8 cellular contexts compared by ENCODE assay signal in the genomic region with DNA sequence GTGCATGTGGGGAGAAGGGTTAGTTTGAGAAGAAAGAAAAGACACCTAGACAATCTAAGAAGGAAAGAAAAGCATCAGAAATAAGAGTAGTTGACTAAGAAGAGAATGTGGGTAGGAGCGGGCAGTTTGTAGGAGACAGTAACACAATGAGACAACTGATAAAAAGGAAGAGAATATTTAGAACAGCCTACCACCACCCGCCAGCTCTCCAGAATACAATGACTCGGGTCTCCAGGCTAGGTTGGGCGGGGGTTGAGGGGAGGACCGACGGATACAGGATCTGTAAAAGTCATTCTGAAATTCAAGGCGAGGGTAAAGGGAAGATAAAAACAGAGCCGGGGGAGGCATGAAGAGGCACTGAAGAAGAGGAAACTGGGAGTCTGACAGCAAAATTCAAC. TPM values are rescaled to one million over a fixed set of nuclear protein-coding genes. Genes with fewer than 3 reads are reported as not detected.
A peak's percentile ranks its signal among the peaks of the same experiment; 100 is the strongest.
DNase-seq lines count a peak whose midpoint lies in the region; ATAC-seq and TF ChIP-seq lines count a peak whose summit lies in the region.

No MANE protein-coding gene starts in this region.

- no peaks in the 10 kb centered on the region for H3K27me3 ChIP-seq in rectal smooth muscle tissue (ENCODE audit: control insufficient read depth, insufficient read depth, low read length)

- peak overlapping the region; percentile 98 for H3K4me3 Mint-ChIP-seq in activated CD4-positive, alpha-beta T cell treated with anti-CD3 and anti-CD28 coated beads, Interleukin-2, amount 10 ng/mL, durations not matched to agents 24 days and 14 days
- peak overlapping the region; percentile 94 for H3K4me3 Mint-ChIP-seq in glutamatergic neuron (ENCODE audit: unreplicated experiment)

- intact Hi-C loops in activated CD4-positive, alpha-beta T cell treated with anti-CD3 and anti-CD28 coated beads, Interleukin-2, amount 10 ng/mL, durations not matched to agents 24 days and 14 days (cut with micrococcal nuclease) = loop anchor here (2.0 kb wide), 2 partner anchors 22 to 24 kb away; a partner anchor contains a TSS

- peak overlapping the region; percentile 97 for H3K9ac ChIP-seq in rectal smooth muscle tissue (ENCODE audit: low read length)

- H3K4me1 ChIP-seq in rectal smooth muscle tissue (ENCODE audit: control insufficient read depth, insufficient read depth, low read length) = peaks cover 9% of the 10 kb centered on the region

- H3K4me3 ChIP-seq in rectal smooth muscle tissue (ENCODE audit: low read length) = peak overlapping the region; percentile 89

- peaks cover 14% of the 10 kb centered on the region for H3K36me3 Mint-ChIP-seq in activated CD4-positive, alpha-beta T cell treated with anti-CD3 and anti-CD28 coated beads, Interleukin-2, amount 10 ng/mL, durations not matched to agents 24 days and 14 days (ENCODE audit: low read depth)
- H3K36me3 Mint-ChIP-seq in glutamatergic neuron (ENCODE audit: unreplicated experiment) = no peaks in the 10 kb centered on the region

- H3K27me3 Mint-ChIP-seq in activated CD4-positive, alpha-beta T cell treated with anti-CD3 and anti-CD28 coated beads, Interleukin-2, amount 10 ng/mL, durations not matched to agents 24 days and 14 days = no peaks in the 10 kb centered on the region
- H3K27me3 Mint-ChIP-seq in glutamatergic neuron (ENCODE audit: unreplicated experiment) = peaks cover 7% of the 10 kb centered on the region

- no peaks in the 10 kb centered on the region for H3K9me3 Mint-ChIP-seq in activated CD4-positive, alpha-beta T cell treated with anti-CD3 and anti-CD28 coated beads, Interleukin-2, amount 10 ng/mL, durations not matched to agents 24 days and 14 days
- H3K9me3 Mint-ChIP-seq in glutamatergic neuron (ENCODE audit: unreplicated experiment) = peaks cover 10% of the 10 kb centered on the region

- no peak for TF ChIP-seq CTCF in glutamatergic neuron (IDR thresholded peaks at IDR 0.05; ENCODE audit: partially characterized antibody, unreplicated experiment)

- H3K27ac ChIP-seq in rectal smooth muscle tissue (ENCODE audit: low read depth, low read length) = peak overlapping the region; percentile 99

- DNase-seq in activated CD4-positive, alpha-beta T cell treated with anti-CD3 and anti-CD28 coated beads, Interleukin-2, amount 10 ng/mL, durations not matched to agents 24 days and 14 days = no peak
- DNase-seq in activated CD4-positive, alpha-beta T cell treated with anti-CD3 and anti-CD28 coated beads for 1 hour = no peak
- DNase-seq in activated T-cell treated with anti-CD3 and anti-CD28 coated beads for 48 hours (ENCODE audit: low read depth) (peak; percentile 31), glutamatergic neuron (no peak), HuH-7.5 (ENCODE audit: low spot score) (no peak)

- no peak for ATAC-seq in GM18511 (IDR thresholded peaks at IDR 0.05; ENCODE audit: unreplicated experiment)
- ATAC-seq in GM19035 (IDR thresholded peaks at IDR 0.05; ENCODE audit: unreplicated experiment) = no peak

- H3K27ac Mint-ChIP-seq in activated CD4-positive, alpha-beta T cell treated with anti-CD3 and anti-CD28 coated beads, Interleukin-2, amount 10 ng/mL, durations not matched to agents 24 days and 14 days = peak overlapping the region; percentile 99
- peak overlapping the region; percentile 99 for H3K27ac Mint-ChIP-seq in glutamatergic neuron (ENCODE audit: unreplicated experiment)

- peaks cover 28% of the 10 kb centered on the region for H3K4me1 Mint-ChIP-seq in activated CD4-positive, alpha-beta T cell treated with anti-CD3 and anti-CD28 coated beads, Interleukin-2, amount 10 ng/mL, durations not matched to agents 24 days and 14 days
- H3K4me1 Mint-ChIP-seq in glutamatergic neuron (ENCODE audit: low read depth, unreplicated experiment) = peaks cover 13% of the 10 kb centered on the region

- peaks cover 9% of the 10 kb centered on the region for H3K36me3 ChIP-seq in rectal smooth muscle tissue (ENCODE audit: control insufficient read depth, insufficient read depth, low read length)

RNA-seq across cellular contexts. Expression of a gene that starts 0.7 kb away (rescaled TPM):
- total RNA-seq in activated CD4-positive, alpha-beta T cell treated with anti-CD3 and anti-CD28 coated beads, Interleukin-2, amount 10 ng/mL, durations not matched to agents 24 days and 14 days = 43.1 and 44.7 TPM in 2 replicates
- total RNA-seq in glutamatergic neuron (ENCODE audit: unreplicated experiment) = 120 TPM

RNA-seq across cellular contexts. Expression of a gene that starts 4.2 kb away (rescaled TPM):
- not detected in 2 replicates for total RNA-seq in activated CD4-positive, alpha-beta T cell treated with anti-CD3 and anti-CD28 coated beads, Interleukin-2, amount 10 ng/mL, durations not matched to agents 24 days and 14 days
- total RNA-seq in glutamatergic neuron (ENCODE audit: unreplicated experiment) = not detected

RNA-seq across cellular contexts. Expression of a gene that starts 12.7 kb away (rescaled TPM):
- not detected in 2 replicates for total RNA-seq in activated CD4-positive, alpha-beta T cell treated with anti-CD3 and anti-CD28 coated beads, Interleukin-2, amount 10 ng/mL, durations not matched to agents 24 days and 14 days
- not detected for total RNA-seq in glutamatergic neuron (ENCODE audit: unreplicated experiment)

RNA-seq across cellular contexts. Expression of a gene that starts 19.1 kb away (rescaled TPM):
- total RNA-seq in activated CD4-positive, alpha-beta T cell treated with anti-CD3 and anti-CD28 coated beads, Interleukin-2, amount 10 ng/mL, durations not matched to agents 24 days and 14 days = not detected in 2 replicates
- 1.8 TPM for total RNA-seq in glutamatergic neuron (ENCODE audit: unreplicated experiment)

RNA-seq across cellular contexts. Expression of a gene that starts 20.8 kb away (rescaled TPM):
- total RNA-seq in activated CD4-positive, alpha-beta T cell treated with anti-CD3 and anti-CD28 coated beads, Interleukin-2, amount 10 ng/mL, durations not matched to agents 24 days and 14 days = not detected in 2 replicates
- total RNA-seq in glutamatergic neuron (ENCODE audit: unreplicated experiment) = not detected
